ENCODE assay signal across 1 cellular context in the genomic region with DNA sequence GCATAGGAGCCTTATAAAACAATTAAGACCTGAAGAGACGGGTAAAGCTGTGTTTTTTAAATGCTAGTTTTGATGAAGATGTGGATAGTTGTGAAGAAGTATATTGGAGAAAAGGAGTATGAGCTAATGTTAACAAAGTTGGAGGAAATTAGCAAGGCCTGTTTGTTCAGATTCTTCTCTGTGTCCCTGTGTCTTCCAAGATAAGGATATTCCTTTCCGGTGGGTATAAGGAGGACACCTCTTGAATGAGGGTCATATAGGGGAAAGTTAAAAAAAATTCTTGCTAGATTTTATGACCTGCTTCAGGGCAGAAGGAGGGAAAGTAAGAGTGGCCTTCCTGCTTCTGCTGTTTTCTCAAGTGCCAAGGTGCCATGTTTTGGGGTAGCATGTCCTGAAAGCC.
TF ChIP-seq lines count a peak whose summit lies in the region.

No MANE protein-coding gene starts in this region.

TF ChIP-seq in K562, 482 proteins besides CTCF, POLR2A, EP300 and RAD21 (continued from another document):
- TF ChIP-seq, protein P1, sequence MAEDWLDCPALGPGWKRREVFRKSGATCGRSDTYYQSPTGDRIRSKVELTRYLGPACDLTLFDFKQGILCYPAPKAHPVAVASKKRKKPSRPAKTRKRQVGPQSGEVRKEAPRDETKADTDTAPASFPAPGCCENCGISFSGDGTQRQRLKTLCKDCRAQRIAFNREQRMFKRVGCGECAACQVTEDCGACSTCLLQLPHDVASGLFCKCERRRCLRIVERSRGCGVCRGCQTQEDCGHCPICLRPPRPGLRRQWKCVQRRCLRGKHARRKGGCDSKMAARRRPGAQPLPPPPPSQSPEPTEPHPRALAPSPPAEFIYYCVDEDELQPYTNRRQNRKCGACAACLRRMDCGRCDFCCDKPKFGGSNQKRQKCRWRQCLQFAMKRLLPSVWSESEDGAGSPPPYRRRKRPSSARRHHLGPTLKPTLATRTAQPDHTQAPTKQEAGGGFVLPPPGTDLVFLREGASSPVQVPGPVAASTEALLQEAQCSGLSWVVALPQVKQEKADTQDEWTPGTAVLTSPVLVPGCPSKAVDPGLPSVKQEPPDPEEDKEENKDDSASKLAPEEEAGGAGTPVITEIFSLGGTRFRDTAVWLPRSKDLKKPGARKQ (CRISPR knock-in tag; IDR thresholded peaks at IDR 0.05) = no peak
